Comparison of ENCODE assay signal across 1 cellular context in the genomic region with DNA sequence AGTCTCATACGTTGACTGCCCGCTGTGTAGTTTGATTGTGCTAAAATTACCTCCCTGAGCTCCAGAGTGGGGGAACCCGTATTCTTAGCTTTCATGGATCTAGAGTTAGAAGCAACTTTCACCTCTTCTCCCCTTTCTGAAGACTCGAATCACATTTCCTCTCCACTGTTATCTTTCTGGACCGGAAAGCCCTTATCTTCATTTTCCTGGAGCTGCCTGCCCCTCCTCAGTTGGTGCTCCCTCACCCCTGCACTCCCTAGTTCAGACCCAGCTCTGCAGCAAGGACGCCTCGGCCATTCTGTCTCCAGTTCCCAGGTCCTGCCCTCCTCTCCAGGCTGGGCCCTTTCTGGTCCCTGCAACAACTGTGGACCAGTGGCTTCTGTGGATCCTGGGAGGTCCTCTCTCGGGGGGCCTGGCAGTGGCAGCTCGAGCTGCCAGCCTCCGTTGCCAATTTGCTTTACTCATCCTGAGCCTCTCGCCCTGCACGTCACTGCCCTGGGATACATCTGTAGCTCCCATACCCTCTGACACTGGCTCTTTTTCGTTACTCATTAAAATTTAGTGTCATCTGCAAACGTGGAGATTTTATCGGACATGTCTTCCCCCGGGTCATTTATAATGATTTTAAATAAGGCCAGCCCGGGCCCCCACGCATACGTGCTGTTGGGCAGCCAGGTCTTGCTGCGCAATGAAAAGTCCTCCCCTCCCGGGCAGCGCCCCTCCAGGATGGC.
TF ChIP-seq lines count a peak whose summit lies in the region.

No MANE protein-coding gene starts in this region.

TF ChIP-seq in SK-N-SH, 30 proteins besides CTCF, POLR2A, EP300 and RAD21 (continued from another document):
- TF ChIP-seq ZBTB33 (IDR thresholded peaks at IDR 0.05; ENCODE audit: borderline replicate concordance, low read depth) (no peak), POLR2AphosphoS5 (IDR thresholded peaks at IDR 0.05; ENCODE audit: low read depth, low read length) (no peak), FOSL2 (IDR thresholded peaks at IDR 0.05; ENCODE audit: borderline replicate concordance, low read depth) (no peak), TEAD4 (IDR thresholded peaks at IDR 0.05; ENCODE audit: borderline replicate concordance, insufficient read depth) (no peak), MXI1 (IDR thresholded peaks at IDR 0.05; ENCODE audit: low read depth, low read length) (no peak), EZH2phosphoT487 (IDR thresholded peaks at IDR 0.05; ENCODE audit: borderline replicate concordance, low read depth) (no peak), TCF12 (IDR thresholded peaks at IDR 0.05) (no peak), FOXJ3 (CRISPR knock-in tag; IDR thresholded peaks at IDR 0.05) (no peak; the same call in 1 of the 2 replicates), NFIC (IDR thresholded peaks at IDR 0.05; ENCODE audit: borderline replicate concordance) (no peak), USF2 (IDR thresholded peaks at IDR 0.05; ENCODE audit: borderline replicate concordance, low read depth, low read length) (no peak)
- TF ChIP-seq, protein P1, sequence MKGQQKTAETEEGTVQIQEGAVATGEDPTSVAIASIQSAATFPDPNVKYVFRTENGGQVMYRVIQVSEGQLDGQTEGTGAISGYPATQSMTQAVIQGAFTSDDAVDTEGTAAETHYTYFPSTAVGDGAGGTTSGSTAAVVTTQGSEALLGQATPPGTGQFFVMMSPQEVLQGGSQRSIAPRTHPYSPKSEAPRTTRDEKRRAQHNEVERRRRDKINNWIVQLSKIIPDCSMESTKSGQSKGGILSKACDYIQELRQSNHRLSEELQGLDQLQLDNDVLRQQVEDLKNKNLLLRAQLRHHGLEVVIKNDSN (IDR thresholded peaks at IDR 0.05; ENCODE audit: borderline replicate concordance, low read depth): no peak
- TF ChIP-seq, protein P2, sequence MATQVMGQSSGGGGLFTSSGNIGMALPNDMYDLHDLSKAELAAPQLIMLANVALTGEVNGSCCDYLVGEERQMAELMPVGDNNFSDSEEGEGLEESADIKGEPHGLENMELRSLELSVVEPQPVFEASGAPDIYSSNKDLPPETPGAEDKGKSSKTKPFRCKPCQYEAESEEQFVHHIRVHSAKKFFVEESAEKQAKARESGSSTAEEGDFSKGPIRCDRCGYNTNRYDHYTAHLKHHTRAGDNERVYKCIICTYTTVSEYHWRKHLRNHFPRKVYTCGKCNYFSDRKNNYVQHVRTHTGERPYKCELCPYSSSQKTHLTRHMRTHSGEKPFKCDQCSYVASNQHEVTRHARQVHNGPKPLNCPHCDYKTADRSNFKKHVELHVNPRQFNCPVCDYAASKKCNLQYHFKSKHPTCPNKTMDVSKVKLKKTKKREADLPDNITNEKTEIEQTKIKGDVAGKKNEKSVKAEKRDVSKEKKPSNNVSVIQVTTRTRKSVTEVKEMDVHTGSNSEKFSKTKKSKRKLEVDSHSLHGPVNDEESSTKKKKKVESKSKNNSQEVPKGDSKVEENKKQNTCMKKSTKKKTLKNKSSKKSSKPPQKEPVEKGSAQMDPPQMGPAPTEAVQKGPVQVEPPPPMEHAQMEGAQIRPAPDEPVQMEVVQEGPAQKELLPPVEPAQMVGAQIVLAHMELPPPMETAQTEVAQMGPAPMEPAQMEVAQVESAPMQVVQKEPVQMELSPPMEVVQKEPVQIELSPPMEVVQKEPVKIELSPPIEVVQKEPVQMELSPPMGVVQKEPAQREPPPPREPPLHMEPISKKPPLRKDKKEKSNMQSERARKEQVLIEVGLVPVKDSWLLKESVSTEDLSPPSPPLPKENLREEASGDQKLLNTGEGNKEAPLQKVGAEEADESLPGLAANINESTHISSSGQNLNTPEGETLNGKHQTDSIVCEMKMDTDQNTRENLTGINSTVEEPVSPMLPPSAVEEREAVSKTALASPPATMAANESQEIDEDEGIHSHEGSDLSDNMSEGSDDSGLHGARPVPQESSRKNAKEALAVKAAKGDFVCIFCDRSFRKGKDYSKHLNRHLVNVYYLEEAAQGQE (IDR thresholded peaks at IDR 0.05; ENCODE audit: low read depth, low read length): no peak
